8 cellular contexts compared by ENCODE assay signal in genomic region chrX:153970398-153971123, GRCh38. TPM values are rescaled to one million over a fixed set of nuclear protein-coding genes. Genes with fewer than 3 reads are reported as not detected.
DNase-seq lines count a peak whose midpoint lies in the region; ATAC-seq and TF ChIP-seq lines count a peak whose summit lies in the region.

No MANE protein-coding gene starts in this region.

- DNase-seq in ACHN (peak; percentile 31), HUDEP-2 (lab: John Stamatoyannopoulos, UW; ENCODE audit: unreplicated experiment in 76 of 76) (peak in 57 of 76 experiments; percentile 1 to 68 (median 36)), SJCRH30 (peak; percentile 59 to 67), coronary artery (ENCODE audit: low spot score) (no peak)

- under 1% methylated on average over 47 of the region's 47 CpGs for WGBS in liver

- TF ChIP-seq RAD21 in liver (IDR thresholded peaks at IDR 0.05), result no peak

- H3K9me3 ChIP-seq in SJCRH30 (replicated peaks), result no peaks in the 10 kb centered on the region
- H3K9me3 ChIP-seq in liver (ENCODE audit: control insufficient read depth in 4 of 4, low read length in 3 of 4), result no peaks in the 10 kb centered on the region
- peaks cover 0 to 2% (median 0%) of the 10 kb centered on the region in 5 donors for H3K9me3 ChIP-seq in subcutaneous abdominal adipose tissue (ENCODE audit: control insufficient read depth in 5 of 5, low read length in 5 of 5)

- H3K36me3 ChIP-seq in SJCRH30, result peaks cover 8% of the 10 kb centered on the region; the same call in 1 of the 2 replicates
- H3K36me3 ChIP-seq in liver (ENCODE audit: control insufficient read depth in 4 of 4, insufficient read depth in 3 of 4, low read depth in 1 of 4, low read length in 3 of 4), result no peaks in the 10 kb centered on the region
- peaks cover 0 to 2% (median 0%) of the 10 kb centered on the region in 5 donors for H3K36me3 ChIP-seq in subcutaneous abdominal adipose tissue (ENCODE audit: control insufficient read depth in 5 of 5, insufficient read depth in 5 of 5, low read length in 5 of 5)

- peaks cover 5% of the 10 kb centered on the region for H3K4me1 ChIP-seq in SJCRH30
- H3K4me1 ChIP-seq in liver (ENCODE audit: control insufficient read depth in 4 of 4, insufficient read depth in 4 of 4, low read length in 3 of 4), result peaks cover 13 to 66% (median 60%) of the 10 kb centered on the region in 4 donors
- peaks cover 22 to 69% (median 64%) of the 10 kb centered on the region in 5 donors for H3K4me1 ChIP-seq in subcutaneous abdominal adipose tissue (ENCODE audit: control insufficient read depth in 5 of 5, insufficient read depth in 5 of 5, low read length in 5 of 5)

- peak overlapping the region; percentile 100 for H3K27ac ChIP-seq in SJCRH30
- peak overlapping the region; percentile 99 for H3K27ac ChIP-seq in coronary artery
- peak overlapping the region; percentile 95 to 100 for H3K27ac ChIP-seq in liver (ENCODE audit: low read depth in 1 of 2, low read length in 2 of 2)
- peak overlapping the region; percentile 98 for H3K27ac ChIP-seq in subcutaneous abdominal adipose tissue (ENCODE audit: low read depth, low read length)

- no peak for ATAC-seq in GM19351 (IDR thresholded peaks at IDR 0.05; ENCODE audit: unreplicated experiment)

- TF ChIP-seq CTCF in GM12875 (IDR thresholded peaks at IDR 0.05; ENCODE audit: borderline replicate concordance, insufficient read depth, low read depth, low read length), result no peak
- no peak for TF ChIP-seq CTCF in coronary artery (IDR thresholded peaks at IDR 0.05)
- no peak for TF ChIP-seq CTCF in liver (IDR thresholded peaks at IDR 0.05; ENCODE audit: low read depth, low read length, missing input control)

- H3K4me3 ChIP-seq in GM12875 (ENCODE audit: low read depth, low read length), result peak overlapping the region; percentile 100
- peak overlapping the region; percentile 97 for H3K4me3 ChIP-seq in SJCRH30
- H3K4me3 ChIP-seq in coronary artery, result peak overlapping the region; percentile 87
- H3K4me3 ChIP-seq in liver (ENCODE audit: low read depth in 1 of 3, low read length in 3 of 3), result peak overlapping the region; percentile 76 to 98 (median 81)
- H3K4me3 ChIP-seq in subcutaneous abdominal adipose tissue (ENCODE audit: low read depth in 1 of 5, low read length in 5 of 5), result peak overlapping the region; percentile 91 to 99 (median 96)

- peak overlapping the region; percentile 42 to 89 for H3K9ac ChIP-seq in liver (ENCODE audit: low read depth in 1 of 2, low read length in 2 of 2)
- peak overlapping the region; percentile 95 to 98 (median 97) for H3K9ac ChIP-seq in subcutaneous abdominal adipose tissue (ENCODE audit: low read length in 5 of 5)

- in situ Hi-C loops in ACHN (cut with HindIII; ENCODE audit: low pct_ligation_motif_present, low pct_unique_long_range_greater_than_20kb, low sequenced_read_pairs), result no loop called here

- H3K27me3 ChIP-seq in SJCRH30 (no peaks in the 10 kb centered on the region), liver (ENCODE audit: control insufficient read depth in 4 of 4, insufficient read depth in 4 of 4, low read length in 3 of 4) (no peaks in the 10 kb centered on the region), subcutaneous abdominal adipose tissue (ENCODE audit: control insufficient read depth in 5 of 5, insufficient read depth in 4 of 5, low read length in 5 of 5) (peaks cover 0 to 25% (median 6%) of the 10 kb centered on the region in 5 donors)

TF ChIP-seq in liver, 16 proteins besides CTCF, POLR2A, EP300 and RAD21:
- no peak for TF ChIP-seq HNF4G (IDR thresholded peaks at IDR 0.05)
- TF ChIP-seq RXRA (IDR thresholded peaks at IDR 0.05), result peak; percentile 69 to 70

RNA-seq across cellular contexts. Expression of gene HCFC1, which starts 1.1 kb away (rescaled TPM):
- 55.6 and 56.9 TPM in 2 replicates for total RNA-seq in SJCRH30 (2014; rRNA removed; shearing (Covaris generic))
- total RNA-seq in liver, result 10 to 100 TPM; 15.6 to 26.9 TPM
- 10 to 100 TPM in 1 of 2 donors, 1 to 10 TPM in 1; 7.9 to 12.1 TPM for polyA plus RNA-seq in liver

RNA-seq across cellular contexts. Expression of gene TMEM187, which starts 2.0 kb away (rescaled TPM):
- total RNA-seq in SJCRH30 (2014; rRNA removed; shearing (Covaris generic)), result 0.97 and 1.7 TPM in 2 replicates
- total RNA-seq in liver, result 1 to 10 TPM; 2.9 TPM
- 1 to 10 TPM; 5.3 to 5.8 TPM for polyA plus RNA-seq in liver

RNA-seq across cellular contexts. Expression of gene RENBP, which starts 26.1 kb away (rescaled TPM):
- 0.18 TPM in 1 of 2 replicates, not detected in the other for total RNA-seq in SJCRH30 (2014; rRNA removed; shearing (Covaris generic))
- total RNA-seq in liver, result 1 to 10 TPM; 7.5 to 7.9 TPM
- polyA plus RNA-seq in liver, result 1 to 10 TPM; 1.0 to 6.4 TPM

RNA-seq across cellular contexts. Expression of gene NAA10, which starts 35.7 kb away (rescaled TPM):
- 58.6 and 69.6 TPM in 2 replicates for total RNA-seq in SJCRH30 (2014; rRNA removed; shearing (Covaris generic))
- 10 to 100 TPM; 20.5 to 30.6 TPM for total RNA-seq in liver
- polyA plus RNA-seq in liver, result 10 to 100 TPM; 58.2 to 58.8 TPM

RNA-seq across cellular contexts. Expression of gene ARHGAP4, which starts 44.5 kb away (rescaled TPM):
- total RNA-seq in SJCRH30 (2014; rRNA removed; shearing (Covaris generic)), result 7.7 and 8.2 TPM in 2 replicates
- 10 to 100 TPM; 12.5 to 28.1 TPM for total RNA-seq in liver
- polyA plus RNA-seq in liver, result 1 to 10 TPM; 3.3 to 8.0 TPM
